In the genomic region with DNA sequence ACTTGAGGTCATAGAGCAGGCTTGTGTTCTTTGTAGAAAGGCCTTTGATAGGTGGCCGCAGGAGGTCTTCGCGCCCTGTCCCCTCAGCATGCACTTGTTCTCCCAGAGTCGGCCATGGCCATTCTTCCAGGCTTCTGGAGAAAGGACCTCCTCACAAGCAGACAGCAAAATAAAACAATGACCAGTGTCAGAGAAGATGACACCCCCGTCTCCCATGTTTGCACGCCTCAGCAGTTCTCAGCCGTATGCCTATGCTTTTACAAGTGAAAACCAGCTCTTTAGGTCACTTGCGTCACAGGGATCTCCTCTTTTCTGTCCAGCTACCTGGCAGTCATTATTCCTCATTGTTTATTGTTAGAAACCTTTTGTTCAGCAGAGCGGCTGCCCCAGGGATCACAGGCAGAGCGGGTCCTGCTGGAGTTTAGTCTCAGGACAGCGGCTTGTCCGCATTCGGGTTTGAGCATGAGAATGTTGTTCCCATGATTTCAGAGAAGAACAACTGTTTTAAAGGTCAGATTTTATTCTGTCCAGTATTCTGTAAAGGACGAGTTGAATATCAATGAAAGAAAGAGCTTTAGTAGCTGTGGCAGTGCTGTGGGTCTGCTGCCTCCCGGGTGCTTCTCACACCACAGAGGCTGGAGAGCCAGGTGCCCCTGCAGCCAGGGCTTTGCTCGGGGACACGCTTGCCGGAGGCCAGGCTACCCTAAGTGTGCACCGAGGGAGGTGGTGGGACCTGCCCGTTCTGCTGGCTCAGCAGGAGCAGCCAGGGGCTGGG, we compare ENCODE assay signal across 22 cellular contexts.
DNase-seq lines count a peak whose midpoint lies in the region; ATAC-seq, FAIRE-seq and TF ChIP-seq lines count a peak whose summit lies in the region.
"Had no signal": no experiment of that assay in that cellular context is flagged by ENCODE, and none has a peak within 500 bp of the region (broad histone marks: within the 10 kb centered on the region; RNA-seq: fewer than 3 reads in every experiment).

No MANE protein-coding gene starts in this region.

- in situ Hi-C loops in K562 (cut with MboI), result no loop called here

- peaks cover 4% of the 10 kb centered on the region for H3K9me1 ChIP-seq in K562 (ENCODE audit: control insufficient read depth, insufficient read depth, low read length)

- H3K36me3 Mint-ChIP-seq in activated CD4-positive, alpha-beta T cell treated with anti-CD3 and anti-CD28 coated beads, Interleukin-2, amount 10 ng/mL, durations not matched to agents 7 days and 5 days (ENCODE audit: low read depth), result peaks cover 41% of the 10 kb centered on the region

- no peak for TF ChIP-seq RAD21 in K562 (CRISPR knock-in tag; conservative IDR thresholded peaks at IDR 0.05 in 1 of 2, IDR thresholded peaks at IDR 0.05 in 1 of 2)

- POLR2A ChIA-PET in activated CD4-positive, alpha-beta T cell treated with anti-CD3 and anti-CD28 coated beads, Interleukin-2, amount 10 ng/mL, durations not matched to agents 7 days and 5 days (lab: Charles Lee), result no interaction called here
- POLR2A ChIA-PET in K562 (lab: Yijun Ruan, JAX), result interaction anchor here (1.2 kb wide), 1 partner anchor 12 kb away, joined by 3 read pairs; no protein-coding TSS in a partner anchor

- no peak for TF ChIP-seq CTCF in K562 (IDR thresholded peaks at IDR 0.05 in 2 of 3, conservative IDR thresholded peaks at IDR 0.05 in 1 of 3; ENCODE audit: insufficient read depth in 2 of 3, low read depth in 1 of 3, low read length in 3 of 3)

- peak overlapping the region; percentile 86 for H3K27ac Mint-ChIP-seq in activated CD4-positive, alpha-beta T cell treated with anti-CD3 and anti-CD28 coated beads, Interleukin-2, amount 10 ng/mL, durations not matched to agents 7 days and 5 days
- H3K27ac Mint-ChIP-seq: CD14-positive monocyte, memory B cell had no signal

- DNase-seq in activated CD4-positive, alpha-beta T cell treated with anti-CD3 and anti-CD28 coated beads, Interleukin-2, amount 10 ng/mL, durations not matched to agents 7 days and 5 days, result no peak
- no peak for DNase-seq in activated CD4-positive, alpha-beta T cell treated with anti-CD3 and anti-CD28 coated beads, Interleukin-2, amount 50 U/mL, for 4 hours
- no peak for DNase-seq in K562 (ENCODE audit: extremely low read depth in 1 of 4, low spot score in 3 of 4)
- DNase-seq in pons (ENCODE audit: low spot score), result peak; percentile 17
- no peak for DNase-seq in urothelium cell line (ENCODE audit: low spot score)
- no peak for DNase-seq in HuH-7 (ENCODE audit: low spot score)
- DNase-seq: ACHN; activated T-cell treated with anti-CD3 and anti-CD28 coated beads, Interleukin-2, amount 50 U/mL, for 4 hours; central memory CD4-positive, alpha-beta T cell; DMS79; naive B cell; NCI-H187 treated with DMSO at 0.1 percent for 48 hours; RPMI8226; stimulated activated CD4-positive, alpha-beta T cell treated with anti-CD3 and anti-CD28 coated beads, Interleukin-2, amount 100 ng/mL, for 48 hours; uterus had no signal

- H3K4me2 ChIP-seq in K562 (ENCODE audit: insufficient read depth, low read length), result no peak overlapping the region

- intact Hi-C loops in K562 (cut with micrococcal nuclease), result no loop called here

- no peak overlapping the region for H3K4me3 Mint-ChIP-seq in activated CD4-positive, alpha-beta T cell treated with anti-CD3 and anti-CD28 coated beads, Interleukin-2, amount 10 ng/mL, durations not matched to agents 7 days and 5 days
- H3K4me3 Mint-ChIP-seq: activated T-cell treated with anti-CD3 and anti-CD28 coated beads, Interleukin-2, amount 50 U/mL, for 4 hours; CD14-positive monocyte; memory B cell had no signal

- no peak overlapping the region for H3K4me3 ChIP-seq in K562
- H3K4me3 ChIP-seq: HAP-1, skin epidermis, uterus had no signal

- peaks cover 38% of the 10 kb centered on the region for H3K79me2 ChIP-seq in K562 (ENCODE audit: control insufficient read depth, insufficient read depth, low read length)

- ATAC-seq in K562 (no peak), HG02973 (IDR thresholded peaks at IDR 0.05; ENCODE audit: unreplicated experiment) (no peak)
- ATAC-seq: activated T-cell treated with anti-CD3 and anti-CD28 coated beads, Interleukin-2, amount 50 U/mL, for 4 hours; esophagus mucosa had no signal

- H3K4me1 Mint-ChIP-seq in activated CD4-positive, alpha-beta T cell treated with anti-CD3 and anti-CD28 coated beads, Interleukin-2, amount 10 ng/mL, durations not matched to agents 7 days and 5 days, result peaks cover 92% of the 10 kb centered on the region

- H3K27me3 Mint-ChIP-seq in activated CD4-positive, alpha-beta T cell treated with anti-CD3 and anti-CD28 coated beads, Interleukin-2, amount 10 ng/mL, durations not matched to agents 7 days and 5 days, result no peaks in the 10 kb centered on the region
- H3K27me3 Mint-ChIP-seq: memory B cell, naive B cell had no signal

- H3K9me3 Mint-ChIP-seq in activated CD4-positive, alpha-beta T cell treated with anti-CD3 and anti-CD28 coated beads, Interleukin-2, amount 10 ng/mL, durations not matched to agents 7 days and 5 days, result no peaks in the 10 kb centered on the region
- H3K9me3 Mint-ChIP-seq: activated T-cell treated with anti-CD3 and anti-CD28 coated beads, Interleukin-2, amount 50 U/mL, for 4 hours; CD14-positive monocyte; naive B cell had no signal

- H3K9me3 ChIP-seq in KOPT-K1 (ENCODE audit: insufficient read depth, low read length, poor library complexity, severe bottlenecking) (no peaks in the 10 kb centered on the region), K562 (replicated peaks; ENCODE audit: control insufficient read depth, insufficient read depth, low read depth, low read length) (no peaks in the 10 kb centered on the region)
- H3K9me3 ChIP-seq: HAP-1, uterus had no signal

- peaks cover 14 to 16% of the 10 kb centered on the region in 2 experiments for H3K4me1 ChIP-seq in K562 (replicated peaks in 1 of 2; ENCODE audit: control insufficient read depth in 2 of 2, insufficient read depth in 2 of 2, low read length in 2 of 2)
- H3K4me1 ChIP-seq: uterus had no signal

- TF ChIP-seq EP300 in K562 (IDR thresholded peaks at IDR 0.05; ENCODE audit: low read length), result no peak

- no peak overlapping the region for H2AFZ ChIP-seq in K562 (ENCODE audit: low read depth, low read length)

- FAIRE-seq in K562 (lab: Jason Lieb, UNC), result no peak
- no peak for FAIRE-seq in urothelium cell line (lab: Jason Lieb, UNC)

- H3K27me3 ChIP-seq in K562 (ENCODE audit: control insufficient read depth in 2 of 2, insufficient read depth in 2 of 2, low read length in 2 of 2), result no peaks in the 10 kb centered on the region
- H3K27me3 ChIP-seq: uterus had no signal

- no TSS peak for BruUV-seq in K562 (replicated peaks; lab: Mats Ljungman, UMichigan)

- CTCF ChIA-PET in activated CD4-positive, alpha-beta T cell treated with anti-CD3 and anti-CD28 coated beads, Interleukin-2, amount 10 ng/mL, durations not matched to agents 7 days and 5 days (lab: Charles Lee), result interaction anchor here (0.7 kb wide), 1 partner anchor 50 kb away, joined by 3 read pairs; no protein-coding TSS in a partner anchor
- CTCF ChIA-PET in K562 (lab: Yijun Ruan, JAX; ENCODE audit: low intra/inter-chr PET ratio), result interaction anchor here (0.7 kb wide), 1 partner anchor 21 kb away, joined by 3 read pairs; no protein-coding TSS in a partner anchor

- H4K20me1 ChIP-seq in K562 (replicated peaks; ENCODE audit: control insufficient read depth, insufficient read depth, low read length), result peaks cover 9% of the 10 kb centered on the region

- no peak for TF ChIP-seq POLR2A in K562 (conservative IDR thresholded peaks at IDR 0.05)

- H3K27ac ChIP-seq in KOPT-K1 (ENCODE audit: low read depth, low read length, poor library complexity, severe bottlenecking) (peak overlapping the region; percentile 97), K562 (ENCODE audit: extremely low read depth, low read depth, low read length) (no peak overlapping the region)
- H3K27ac ChIP-seq: uterus had no signal

- H3K36me3 ChIP-seq in KOPT-K1 (ENCODE audit: insufficient read depth, low read length), result peaks cover 7% of the 10 kb centered on the region; the same call in 1 of the 2 replicates
- 0 out of 3 replicates have a peak, but pooled peaks cover 7% of the 10 kb centered on the region for H3K36me3 ChIP-seq in K562 (ENCODE audit: control insufficient read depth, insufficient read depth, low read length)
- H3K36me3 ChIP-seq: HAP-1, uterus had no signal

- H3K9ac ChIP-seq in K562 (ENCODE audit: insufficient read depth in 1 of 2, low read depth in 2 of 2, low read length in 2 of 2), result no peak overlapping the region

- WGBS in K562 (ENCODE audit: insufficient coverage, low coverage, missing lambda C conversion rate), result 89% methylated on average over 19 of the region's 20 CpGs

TF ChIP-seq in K562, 482 proteins besides CTCF, POLR2A, EP300 and RAD21:
- TF ChIP-seq RBM22 (IDR thresholded peaks at IDR 0.05; ENCODE audit: low read depth, low read length, poor library complexity, severe bottlenecking) (peak; percentile 49), LARP7 (IDR thresholded peaks at IDR 0.05) (no peak), GABPB2 (CRISPR knock-in tag; conservative IDR thresholded peaks at IDR 0.05) (no peak), ZNF316 (IDR thresholded peaks at IDR 0.05) (peak; percentile 18; the same call in 1 of the 2 replicates)
